In the genomic region with DNA sequence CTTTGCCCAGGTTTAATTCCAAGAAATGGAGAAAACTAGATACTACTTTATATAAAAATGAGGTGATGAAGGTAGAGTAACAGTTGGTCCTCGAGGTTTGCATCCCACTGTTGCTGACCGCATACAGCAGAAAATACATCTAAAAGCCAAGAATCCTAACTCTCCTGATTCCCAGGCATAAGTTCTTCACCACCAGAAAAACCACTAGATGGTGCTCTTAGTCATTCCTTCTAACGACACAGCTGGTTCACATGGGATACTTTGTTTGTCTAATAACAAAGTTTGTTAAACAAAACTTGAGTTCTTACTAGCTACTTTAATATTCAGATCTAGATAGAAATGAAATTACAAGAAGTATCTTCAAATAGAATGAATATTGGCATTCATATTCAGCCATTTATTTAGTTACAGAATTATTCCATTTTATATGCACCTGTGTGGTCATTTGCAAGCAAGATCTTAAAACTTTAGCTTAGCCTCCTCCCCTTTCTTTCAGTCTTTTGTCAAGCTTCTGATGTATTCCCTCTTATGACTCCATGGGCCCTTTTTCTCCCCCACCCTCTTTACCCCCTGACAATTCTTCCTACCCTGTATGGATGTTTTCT, we compare ENCODE assay signal across 8 cellular contexts. TPM values are rescaled to one million over a fixed set of nuclear protein-coding genes. Genes with fewer than 3 reads are reported as not detected.
DNase-seq lines count a peak whose midpoint lies in the region; ATAC-seq and TF ChIP-seq lines count a peak whose summit lies in the region.

No MANE protein-coding gene starts in this region.

- H3K4me1 Mint-ChIP-seq in effector memory CD8-positive, alpha-beta T cell (ENCODE audit: low read depth in 2 of 2): no peaks in the 10 kb centered on the region
- no peaks in the 10 kb centered on the region for H3K4me1 Mint-ChIP-seq in activated naive CD4-positive, alpha-beta T cell treated with anti-CD3 and anti-CD28 coated beads for 36 hours (ENCODE audit: low read depth)

- POLR2A ChIA-PET in RWPE1 (lab: Yijun Ruan, JAX; ENCODE audit: low non-redundant PET): no interaction called here

- no peaks in the 10 kb centered on the region for H3K9me3 Mint-ChIP-seq in effector memory CD8-positive, alpha-beta T cell
- no peaks in the 10 kb centered on the region for H3K9me3 Mint-ChIP-seq in activated naive CD4-positive, alpha-beta T cell treated with anti-CD3 and anti-CD28 coated beads for 36 hours

- TF ChIP-seq CTCF in AG10803 (conservative IDR thresholded peaks at IDR 0.05; ENCODE audit: low read length): peak; percentile 87
- TF ChIP-seq CTCF in RWPE1 (conservative IDR thresholded peaks at IDR 0.05; ENCODE audit: low read depth): peak; percentile 75
- TF ChIP-seq CTCF in foreskin fibroblast (IDR thresholded peaks at IDR 0.05; ENCODE audit: low read depth, low read length): peak; percentile 71

- H3K27ac Mint-ChIP-seq in effector memory CD8-positive, alpha-beta T cell: no peak overlapping the region
- H3K27ac Mint-ChIP-seq in activated naive CD4-positive, alpha-beta T cell treated with anti-CD3 and anti-CD28 coated beads for 36 hours: no peak overlapping the region

- no peak overlapping the region for H3K27ac ChIP-seq in RWPE1

- no peaks in the 10 kb centered on the region for H3K36me3 Mint-ChIP-seq in effector memory CD8-positive, alpha-beta T cell (ENCODE audit: insufficient read depth)
- peaks cover 1% of the 10 kb centered on the region for H3K36me3 Mint-ChIP-seq in activated naive CD4-positive, alpha-beta T cell treated with anti-CD3 and anti-CD28 coated beads for 36 hours (ENCODE audit: low read depth)

- DNase-seq in AG10803 (ENCODE audit: low read depth) (peak; percentile 67), H4 (ENCODE audit: low spot score) (peak; percentile 61), RWPE1 (ENCODE audit: low spot score) (peak; percentile 56), foreskin fibroblast (peak; percentile 34 to 74), stromal cell of bone marrow (ENCODE audit: low read depth) (peak; percentile 46)
- no peak for DNase-seq in effector memory CD8-positive, alpha-beta T cell
- no peak for DNase-seq in activated naive CD4-positive, alpha-beta T cell treated with anti-CD3 and anti-CD28 coated beads for 36 hours

- H3K27me3 Mint-ChIP-seq in effector memory CD8-positive, alpha-beta T cell: no peaks in the 10 kb centered on the region
- no peaks in the 10 kb centered on the region for H3K27me3 Mint-ChIP-seq in activated naive CD4-positive, alpha-beta T cell treated with anti-CD3 and anti-CD28 coated beads for 36 hours (ENCODE audit: low read depth)

- CTCF ChIA-PET in RWPE1 (lab: Yijun Ruan, JAX): interaction anchor here (0.6 to 1.3 kb wide), 15 partner anchors 9 to 1258 kb away, joined by 3 to 8 read pairs (median 3); no protein-coding TSS in a partner anchor
- CTCF ChIA-PET in activated naive CD4-positive, alpha-beta T cell treated with anti-CD3 and anti-CD28 coated beads for 36 hours (lab: Charles Lee): interaction anchor here (0.7 to 1.7 kb wide), 5 partner anchors 11 to 346 kb away, joined by 4 to 7 read pairs (median 6); no protein-coding TSS in a partner anchor

- H3K4me3 Mint-ChIP-seq in effector memory CD8-positive, alpha-beta T cell: no peak overlapping the region
- no peak overlapping the region for H3K4me3 Mint-ChIP-seq in activated naive CD4-positive, alpha-beta T cell treated with anti-CD3 and anti-CD28 coated beads for 36 hours

- ATAC-seq in effector memory CD8-positive, alpha-beta T cell (replicated peaks): no peak
- no peak for ATAC-seq in GM19023 (IDR thresholded peaks at IDR 0.05; ENCODE audit: unreplicated experiment)

- intact Hi-C loops in activated naive CD4-positive, alpha-beta T cell treated with anti-CD3 and anti-CD28 coated beads for 36 hours (cut with micrococcal nuclease): loop anchor here (1.0 to 2.0 kb wide), 2 partner anchors 56 to 346 kb away; no protein-coding TSS in a partner anchor

- H3K4me3 ChIP-seq in AG10803 (ENCODE audit: low read length): no peak overlapping the region
- H3K4me3 ChIP-seq in foreskin fibroblast (ENCODE audit: low read depth in 1 of 2, low read length in 2 of 2): no peak overlapping the region

RNA-seq across cellular contexts. Expression of a gene that starts 54.1 kb away (rescaled TPM):
- total RNA-seq in H4 (2014; rRNA removed; shearing (Covaris generic)): not detected in 2 replicates
- total RNA-seq in activated naive CD4-positive, alpha-beta T cell treated with anti-CD3 and anti-CD28 coated beads for 36 hours: not detected

Comparison
In these comparisons a context has a peak if more than half of its experiments do, and no peak if none do; other contexts are left out.
1. DNase-seq: peak in AG10803 (single experiment), H4 (single experiment), RWPE1 (single experiment), foreskin fibroblast (2 of 2) and stromal cell of bone marrow (single experiment); none in effector memory CD8-positive, alpha-beta T cell (0 of 3) and activated naive CD4-positive, alpha-beta T cell treated with anti-CD3 and anti-CD28 coated beads for 36 hours (single experiment).
2. Peak in every context shown above with its lines, with median percentiles within 50 percentile points of each other: CTCF ChIP-seq.